13 cellular contexts compared by ENCODE assay signal in genomic region chrX:46209037-46209436, GRCh38.
DNase-seq lines count a peak whose midpoint lies in the region; ATAC-seq, FAIRE-seq and TF ChIP-seq lines count a peak whose summit lies in the region.
"Had no signal": no experiment of that assay in that cellular context is flagged by ENCODE, and none has a peak within 500 bp of the region (broad histone marks: within the 10 kb centered on the region; RNA-seq: fewer than 3 reads in every experiment).

No MANE protein-coding gene starts in this region.

- H3K36me3 Mint-ChIP-seq in stimulated activated memory B cell treated with anti-CD40 and anti-IgM and Interleukin-4, amounts not matched to agents 10 μg/mL and 1 μg/mL and 100 μg/mL, for 72 hours: no peaks in the 10 kb centered on the region

- no peak overlapping the region for H3K27ac Mint-ChIP-seq in stimulated activated memory B cell treated with anti-CD40 and anti-IgM and Interleukin-4, amounts not matched to agents 10 μg/mL and 1 μg/mL and 100 μg/mL, for 72 hours

- TF ChIP-seq CTCF in DND-41 (IDR thresholded peaks at IDR 0.05; ENCODE audit: borderline replicate concordance, extremely low read depth, low read length, poor library complexity, severe bottlenecking): no peak
- no peak for TF ChIP-seq CTCF in Loucy (conservative IDR thresholded peaks at IDR 0.05; ENCODE audit: low read length)
- TF ChIP-seq CTCF in pancreas (IDR thresholded peaks at IDR 0.05): no peak
- TF ChIP-seq CTCF in foreskin fibroblast (IDR thresholded peaks at IDR 0.05; ENCODE audit: low read depth, low read length): no peak

- 0 out of 2 replicates have a peak overlapping the region, but pooled peaks have one; percentile 20 for H3K4me2 ChIP-seq in DND-41 (ENCODE audit: insufficient read depth, low read length)
- peak overlapping the region; percentile 42 for H3K4me2 ChIP-seq in Loucy (ENCODE audit: low read depth, low read length, poor library complexity, severe bottlenecking)

- H3K9me2 ChIP-seq in Loucy (replicated peaks; ENCODE audit: low read depth, low read length): no peaks in the 10 kb centered on the region

- no peak overlapping the region for H3K9ac ChIP-seq in DND-41 (ENCODE audit: low read depth, low read length)
- H3K9ac ChIP-seq in Loucy (ENCODE audit: low read depth, low read length, poor library complexity, severe bottlenecking): no peak overlapping the region

- ATAC-seq in DND-41 (ENCODE audit: insufficient read depth, low read depth): no peak
- ATAC-seq in SK-N-SH treated with all-trans-retinoic acid at 6 μM for 48 hours: peak; percentile 24; the same call in 1 of the 3 replicates
- no peak for ATAC-seq in pancreas
- ATAC-seq in stimulated activated memory B cell treated with anti-CD40 and anti-IgM and Interleukin-4, amounts not matched to agents 10 μg/mL and 1 μg/mL and 100 μg/mL, for 72 hours: no peak

- H3K27ac ChIP-seq in DND-41 (ENCODE audit: low read length): no peak overlapping the region
- H3K27ac ChIP-seq in pancreas: no peak overlapping the region
- H3K27ac ChIP-seq: Peyer's patch had no signal

- H3K4me1 ChIP-seq in DND-41 (ENCODE audit: insufficient read depth, low read length): peaks cover 29% of the 10 kb centered on the region
- H3K4me1 ChIP-seq in Loucy (ENCODE audit: insufficient read depth, low read length, poor library complexity, severe bottlenecking): peaks cover 18% of the 10 kb centered on the region
- no peaks in the 10 kb centered on the region for H3K4me1 ChIP-seq in pancreas
- H3K4me1 ChIP-seq: Peyer's patch had no signal

- H3K79me2 ChIP-seq in DND-41 (ENCODE audit: insufficient read depth, low read length) (no peaks in the 10 kb centered on the region), Loucy (ENCODE audit: insufficient read depth, low read length) (no peaks in the 10 kb centered on the region)

- no peaks in the 10 kb centered on the region for H3F3A ChIP-seq in Loucy (ENCODE audit: low read depth)

- peak; percentile 86 for FAIRE-seq in pancreas (lab: Jason Lieb, UNC)

- H3K27me3 ChIP-seq in DND-41 (ENCODE audit: insufficient read depth, low read length, poor library complexity): no peaks in the 10 kb centered on the region
- H3K27me3 ChIP-seq in Loucy (ENCODE audit: insufficient read depth, low read length, poor library complexity, severe bottlenecking): no peaks in the 10 kb centered on the region
- H3K27me3 ChIP-seq in pancreas: no peaks in the 10 kb centered on the region
- H3K27me3 ChIP-seq: Peyer's patch had no signal

- H4K20me1 ChIP-seq in DND-41 (ENCODE audit: insufficient read depth, low read length) (no peaks in the 10 kb centered on the region), Loucy (ENCODE audit: insufficient read depth, low read length, poor library complexity, severe bottlenecking) (no peaks in the 10 kb centered on the region)

- H3K36me3 ChIP-seq in DND-41 (ENCODE audit: insufficient read depth, low read length) (no peaks in the 10 kb centered on the region), Loucy (ENCODE audit: insufficient read depth, low read length) (no peaks in the 10 kb centered on the region), pancreas (no peaks in the 10 kb centered on the region)
- H3K36me3 ChIP-seq: Peyer's patch had no signal

- H3K4me3 ChIP-seq in DND-41 (ENCODE audit: low read depth in 1 of 2, low read length in 2 of 2) (no peak overlapping the region), Loucy (ENCODE audit: low read length, poor library complexity, severe bottlenecking) (no peak overlapping the region), pancreas (no peak overlapping the region), foreskin fibroblast (ENCODE audit: low read depth in 1 of 2, low read length in 2 of 2) (no peak overlapping the region)
- H3K4me3 ChIP-seq: Peyer's patch had no signal

- H3K27me3 Mint-ChIP-seq in stimulated activated memory B cell treated with anti-CD40 and anti-IgM and Interleukin-4, amounts not matched to agents 10 μg/mL and 1 μg/mL and 100 μg/mL, for 72 hours: no peaks in the 10 kb centered on the region

- H3K9me3 ChIP-seq in DND-41 (ENCODE audit: insufficient read depth, low read length, severe bottlenecking): no peaks in the 10 kb centered on the region
- no peaks in the 10 kb centered on the region for H3K9me3 ChIP-seq in Loucy (ENCODE audit: insufficient read depth, low read depth, low read length)
- no peaks in the 10 kb centered on the region for H3K9me3 ChIP-seq in pancreas
- H3K9me3 ChIP-seq: Peyer's patch had no signal

- no peaks in the 10 kb centered on the region for H3K4me1 Mint-ChIP-seq in stimulated activated memory B cell treated with anti-CD40 and anti-IgM and Interleukin-4, amounts not matched to agents 10 μg/mL and 1 μg/mL and 100 μg/mL, for 72 hours

- DNase-seq in DND-41 (no peak), pancreas (no peak), foreskin fibroblast (no peak), AG08396 (ENCODE audit: low spot score) (no peak)
- no peak for DNase-seq in activated CD4-positive, alpha-beta T cell treated with anti-CD3 and anti-CD28 coated beads for 4 hours
- DNase-seq: DMS 273 treated with DMSO at 0.1 percent for 48 hours, NCI-H1092, Peyer's patch, SIG-M5, SW 1271 had no signal

- intact Hi-C loops in pancreas (cut with DNase I): no loop called here

- H2AFZ ChIP-seq in DND-41 (ENCODE audit: low read depth, low read length): no peak overlapping the region
- no peak overlapping the region for H2AFZ ChIP-seq in Loucy (ENCODE audit: low read length)

- no peak overlapping the region for H3K4me3 Mint-ChIP-seq in stimulated activated memory B cell treated with anti-CD40 and anti-IgM and Interleukin-4, amounts not matched to agents 10 μg/mL and 1 μg/mL and 100 μg/mL, for 72 hours

- no peaks in the 10 kb centered on the region for H3K9me3 Mint-ChIP-seq in stimulated activated memory B cell treated with anti-CD40 and anti-IgM and Interleukin-4, amounts not matched to agents 10 μg/mL and 1 μg/mL and 100 μg/mL, for 72 hours

TF ChIP-seq in SK-N-SH treated with all-trans-retinoic acid at 6 μM for 48 hours, 23 proteins besides CTCF, POLR2A, EP300 and RAD21:
- TF ChIP-seq ESRRG (CRISPR knock-in tag; IDR thresholded peaks at IDR 0.05): no peak
- no peak for TF ChIP-seq ZNF70 (CRISPR knock-in tag; IDR thresholded peaks at IDR 0.05)
- TF ChIP-seq CSDC2 (CRISPR knock-in tag; IDR thresholded peaks at IDR 0.05): no peak
- TF ChIP-seq CSRNP3 (CRISPR knock-in tag; IDR thresholded peaks at IDR 0.05): no peak
- TF ChIP-seq TCF4 (CRISPR knock-in tag; IDR thresholded peaks at IDR 0.05; ENCODE audit: borderline replicate concordance): no peak
- TF ChIP-seq SNAI2 (CRISPR knock-in tag; IDR thresholded peaks at IDR 0.05): no peak
- TF ChIP-seq ZFP30 (CRISPR knock-in tag; IDR thresholded peaks at IDR 0.05): no peak
- no peak for TF ChIP-seq ARNTL (CRISPR knock-in tag; IDR thresholded peaks at IDR 0.05; ENCODE audit: borderline replicate concordance, low read depth)
- no peak for TF ChIP-seq TOX (CRISPR knock-in tag; IDR thresholded peaks at IDR 0.05; ENCODE audit: borderline replicate concordance)
- TF ChIP-seq ZC3H10 (CRISPR knock-in tag; IDR thresholded peaks at IDR 0.05): no peak
- no peak for TF ChIP-seq POU6F1 (CRISPR knock-in tag; IDR thresholded peaks at IDR 0.05; ENCODE audit: borderline replicate concordance, low read depth)
- TF ChIP-seq ZFP3 (CRISPR knock-in tag; IDR thresholded peaks at IDR 0.05): no peak
- TF ChIP-seq ZNF8 (CRISPR knock-in tag; IDR thresholded peaks at IDR 0.05): no peak
